ENCODE assay signal across 1 cellular context in the genomic region with DNA sequence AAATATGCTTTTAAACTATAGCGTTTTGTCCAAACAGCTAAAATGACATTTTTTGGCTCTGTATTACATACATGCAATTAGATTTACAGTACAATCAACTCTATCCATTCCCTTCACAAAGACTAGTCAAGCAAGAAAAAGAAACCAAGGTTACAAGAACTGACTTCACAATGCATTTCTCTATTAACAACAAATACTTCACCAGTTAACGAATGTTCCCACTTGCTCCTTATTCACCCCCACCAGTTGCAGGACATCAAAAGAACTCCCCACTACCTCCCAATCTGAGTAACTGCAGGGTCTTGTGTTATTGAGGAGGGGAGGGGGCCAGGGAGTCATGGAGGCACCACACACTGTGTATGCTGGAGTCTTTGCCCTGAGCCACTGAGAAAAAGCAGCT.
TF ChIP-seq lines count a peak whose summit lies in the region.

No MANE protein-coding gene starts in this region.

TF ChIP-seq in GM23338, 12 proteins besides CTCF, POLR2A, EP300 and RAD21 (continued from another document):
- TF ChIP-seq, protein P1, sequence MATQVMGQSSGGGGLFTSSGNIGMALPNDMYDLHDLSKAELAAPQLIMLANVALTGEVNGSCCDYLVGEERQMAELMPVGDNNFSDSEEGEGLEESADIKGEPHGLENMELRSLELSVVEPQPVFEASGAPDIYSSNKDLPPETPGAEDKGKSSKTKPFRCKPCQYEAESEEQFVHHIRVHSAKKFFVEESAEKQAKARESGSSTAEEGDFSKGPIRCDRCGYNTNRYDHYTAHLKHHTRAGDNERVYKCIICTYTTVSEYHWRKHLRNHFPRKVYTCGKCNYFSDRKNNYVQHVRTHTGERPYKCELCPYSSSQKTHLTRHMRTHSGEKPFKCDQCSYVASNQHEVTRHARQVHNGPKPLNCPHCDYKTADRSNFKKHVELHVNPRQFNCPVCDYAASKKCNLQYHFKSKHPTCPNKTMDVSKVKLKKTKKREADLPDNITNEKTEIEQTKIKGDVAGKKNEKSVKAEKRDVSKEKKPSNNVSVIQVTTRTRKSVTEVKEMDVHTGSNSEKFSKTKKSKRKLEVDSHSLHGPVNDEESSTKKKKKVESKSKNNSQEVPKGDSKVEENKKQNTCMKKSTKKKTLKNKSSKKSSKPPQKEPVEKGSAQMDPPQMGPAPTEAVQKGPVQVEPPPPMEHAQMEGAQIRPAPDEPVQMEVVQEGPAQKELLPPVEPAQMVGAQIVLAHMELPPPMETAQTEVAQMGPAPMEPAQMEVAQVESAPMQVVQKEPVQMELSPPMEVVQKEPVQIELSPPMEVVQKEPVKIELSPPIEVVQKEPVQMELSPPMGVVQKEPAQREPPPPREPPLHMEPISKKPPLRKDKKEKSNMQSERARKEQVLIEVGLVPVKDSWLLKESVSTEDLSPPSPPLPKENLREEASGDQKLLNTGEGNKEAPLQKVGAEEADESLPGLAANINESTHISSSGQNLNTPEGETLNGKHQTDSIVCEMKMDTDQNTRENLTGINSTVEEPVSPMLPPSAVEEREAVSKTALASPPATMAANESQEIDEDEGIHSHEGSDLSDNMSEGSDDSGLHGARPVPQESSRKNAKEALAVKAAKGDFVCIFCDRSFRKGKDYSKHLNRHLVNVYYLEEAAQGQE (IDR thresholded peaks at IDR 0.05; ENCODE audit: unreplicated experiment) = no peak
- TF ChIP-seq STAT1 (IDR thresholded peaks at IDR 0.05; ENCODE audit: unreplicated experiment) (no peak), JUNB (IDR thresholded peaks at IDR 0.05; ENCODE audit: unreplicated experiment) (no peak), ZNF331 (CRISPR knock-in tag; IDR thresholded peaks at IDR 0.05; ENCODE audit: low read depth) (no peak), NANOG (IDR thresholded peaks at IDR 0.05; ENCODE audit: borderline replicate concordance) (no peak)
- TF ChIP-seq, protein P2, sequence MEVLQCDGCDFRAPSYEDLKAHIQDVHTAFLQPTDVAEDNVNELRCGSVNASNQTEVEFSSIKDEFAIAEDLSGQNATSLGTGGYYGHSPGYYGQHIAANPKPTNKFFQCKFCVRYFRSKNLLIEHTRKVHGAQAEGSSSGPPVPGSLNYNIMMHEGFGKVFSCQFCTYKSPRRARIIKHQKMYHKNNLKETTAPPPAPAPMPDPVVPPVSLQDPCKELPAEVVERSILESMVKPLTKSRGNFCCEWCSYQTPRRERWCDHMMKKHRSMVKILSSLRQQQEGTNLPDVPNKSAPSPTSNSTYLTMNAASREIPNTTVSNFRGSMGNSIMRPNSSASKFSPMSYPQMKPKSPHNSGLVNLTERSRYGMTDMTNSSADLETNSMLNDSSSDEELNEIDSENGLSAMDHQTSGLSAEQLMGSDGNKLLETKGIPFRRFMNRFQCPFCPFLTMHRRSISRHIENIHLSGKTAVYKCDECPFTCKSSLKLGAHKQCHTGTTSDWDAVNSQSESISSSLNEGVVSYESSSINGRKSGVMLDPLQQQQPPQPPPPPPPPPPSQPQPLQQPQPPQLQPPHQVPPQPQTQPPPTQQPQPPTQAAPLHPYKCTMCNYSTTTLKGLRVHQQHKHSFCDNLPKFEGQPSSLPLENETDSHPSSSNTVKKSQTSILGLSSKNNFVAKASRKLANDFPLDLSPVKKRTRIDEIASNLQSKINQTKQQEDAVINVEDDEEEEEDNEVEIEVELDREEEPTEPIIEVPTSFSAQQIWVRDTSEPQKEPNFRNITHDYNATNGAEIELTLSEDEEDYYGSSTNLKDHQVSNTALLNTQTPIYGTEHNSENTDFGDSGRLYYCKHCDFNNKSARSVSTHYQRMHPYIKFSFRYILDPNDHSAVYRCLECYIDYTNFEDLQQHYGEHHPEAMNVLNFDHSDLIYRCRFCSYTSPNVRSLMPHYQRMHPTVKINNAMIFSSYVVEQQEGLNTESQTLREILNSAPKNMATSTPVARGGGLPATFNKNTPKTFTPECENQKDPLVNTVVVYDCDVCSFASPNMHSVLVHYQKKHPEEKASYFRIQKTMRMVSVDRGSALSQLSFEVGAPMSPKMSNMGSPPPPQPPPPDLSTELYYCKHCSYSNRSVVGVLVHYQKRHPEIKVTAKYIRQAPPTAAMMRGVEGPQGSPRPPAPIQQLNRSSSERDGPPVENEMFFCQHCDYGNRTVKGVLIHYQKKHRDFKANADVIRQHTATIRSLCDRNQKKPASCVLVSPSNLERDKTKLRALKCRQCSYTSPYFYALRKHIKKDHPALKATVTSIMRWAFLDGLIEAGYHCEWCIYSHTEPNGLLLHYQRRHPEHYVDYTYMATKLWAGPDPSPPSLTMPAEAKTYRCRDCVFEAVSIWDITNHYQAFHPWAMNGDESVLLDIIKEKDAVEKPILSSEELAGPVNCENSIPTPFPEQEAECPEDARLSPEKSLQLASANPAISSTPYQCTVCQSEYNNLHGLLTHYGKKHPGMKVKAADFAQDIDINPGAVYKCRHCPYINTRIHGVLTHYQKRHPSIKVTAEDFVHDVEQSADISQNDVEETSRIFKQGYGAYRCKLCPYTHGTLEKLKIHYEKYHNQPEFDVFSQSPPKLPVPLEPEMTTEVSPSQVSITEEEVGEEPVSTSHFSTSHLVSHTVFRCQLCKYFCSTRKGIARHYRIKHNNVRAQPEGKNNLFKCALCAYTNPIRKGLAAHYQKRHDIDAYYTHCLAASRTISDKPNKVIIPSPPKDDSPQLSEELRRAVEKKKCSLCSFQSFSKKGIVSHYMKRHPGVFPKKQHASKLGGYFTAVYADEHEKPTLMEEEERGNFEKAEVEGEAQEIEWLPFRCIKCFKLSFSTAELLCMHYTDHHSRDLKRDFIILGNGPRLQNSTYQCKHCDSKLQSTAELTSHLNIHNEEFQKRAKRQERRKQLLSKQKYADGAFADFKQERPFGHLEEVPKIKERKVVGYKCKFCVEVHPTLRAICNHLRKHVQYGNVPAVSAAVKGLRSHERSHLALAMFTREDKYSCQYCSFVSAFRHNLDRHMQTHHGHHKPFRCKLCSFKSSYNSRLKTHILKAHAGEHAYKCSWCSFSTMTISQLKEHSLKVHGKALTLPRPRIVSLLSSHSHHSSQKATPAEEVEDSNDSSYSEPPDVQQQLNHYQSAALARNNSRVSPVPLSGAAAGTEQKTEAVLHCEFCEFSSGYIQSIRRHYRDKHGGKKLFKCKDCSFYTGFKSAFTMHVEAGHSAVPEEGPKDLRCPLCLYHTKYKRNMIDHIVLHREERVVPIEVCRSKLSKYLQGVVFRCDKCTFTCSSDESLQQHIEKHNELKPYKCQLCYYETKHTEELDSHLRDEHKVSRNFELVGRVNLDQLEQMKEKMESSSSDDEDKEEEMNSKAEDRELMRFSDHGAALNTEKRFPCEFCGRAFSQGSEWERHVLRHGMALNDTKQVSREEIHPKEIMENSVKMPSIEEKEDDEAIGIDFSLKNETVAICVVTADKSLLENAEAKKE (CRISPR knock-in tag; IDR thresholded peaks at IDR 0.05) = no peak
TF ChIP-seq in GM23338: peak in this region for 0.
